8 cellular contexts compared by ENCODE assay signal in the genomic region with DNA sequence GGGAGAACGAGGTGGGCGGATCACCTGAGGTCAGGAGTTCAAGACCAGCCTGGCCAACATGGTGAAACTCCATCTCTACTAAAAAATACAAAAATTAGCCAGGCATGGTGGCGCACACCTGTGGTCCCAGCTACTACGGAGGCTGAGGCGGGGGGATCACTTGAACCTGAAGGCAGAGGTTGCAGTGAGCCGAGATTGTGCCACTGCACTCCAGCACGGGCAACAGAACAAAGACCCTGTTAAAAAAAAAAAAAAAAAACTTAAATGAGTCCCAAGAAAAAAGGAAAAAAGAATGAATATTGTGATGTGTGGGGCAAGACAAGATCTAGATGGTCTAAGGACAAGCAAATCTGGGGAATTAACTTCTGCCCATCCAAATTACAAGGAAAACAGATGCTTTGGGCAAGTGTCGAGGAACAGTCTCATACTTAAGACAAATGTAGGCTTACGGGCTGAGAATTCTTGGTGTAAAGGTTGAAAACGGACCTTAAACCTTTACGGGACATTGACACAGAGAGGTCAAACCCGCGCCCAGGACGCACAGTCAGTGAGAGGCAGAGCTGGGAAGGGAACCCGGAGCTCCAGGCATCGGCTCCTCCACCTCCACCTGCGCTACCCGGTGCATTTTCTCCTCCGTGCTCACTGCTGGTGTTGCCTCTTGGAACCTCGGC. TPM values are rescaled to one million over a fixed set of nuclear protein-coding genes. Genes with fewer than 3 reads are reported as not detected.
DNase-seq lines count a peak whose midpoint lies in the region; ATAC-seq and TF ChIP-seq lines count a peak whose summit lies in the region.

No MANE protein-coding gene starts in this region.

- H3K27ac ChIP-seq in 22Rv1: peak overlapping the region; percentile 77
- H3K27ac ChIP-seq in OCI-LY1 (ENCODE audit: low read depth, low read length, poor library complexity, severe bottlenecking): no peak overlapping the region
- H3K27ac ChIP-seq in esophagus squamous epithelium: peak overlapping the region in 1 of 4 donors; percentile 88
- H3K27ac ChIP-seq in aorta (ENCODE audit: low read depth in 1 of 2, low read length in 2 of 2): no peak overlapping the region

- H3K27me3 ChIP-seq in OCI-LY1 (ENCODE audit: insufficient read depth, low read length) (no peaks in the 10 kb centered on the region), esophagus squamous epithelium (no peaks in the 10 kb centered on the region), aorta (ENCODE audit: control insufficient read depth in 1 of 2, insufficient read depth in 2 of 2, low read length in 1 of 2) (no peaks in the 10 kb centered on the region)

- DNase-seq in esophagus squamous epithelium (lab: John Stamatoyannopoulos, UW) (no peak), progenitor cell of endocrine pancreas (ENCODE audit: low spot score, unreplicated experiment) (no peak), aorta (no peak), NCI-H510A treated with DMSO at 0.1 percent for 48 hours (lab: John Stamatoyannopoulos, UW) (no peak), iPS-NIHi7 (ENCODE audit: extremely low spot score) (no peak)

- H3K4me1 Mint-ChIP-seq in progenitor cell of endocrine pancreas (ENCODE audit: low read depth): peaks cover 19% of the 10 kb centered on the region

- ATAC-seq in GM21528 (IDR thresholded peaks at IDR 0.05; ENCODE audit: low FRiP score, unreplicated experiment) (peak; percentile 4), aorta (ENCODE audit: low FRiP score) (no peak)

- no peaks in the 10 kb centered on the region for H3K9me3 ChIP-seq in OCI-LY1 (ENCODE audit: low read length)
- no peaks in the 10 kb centered on the region for H3K9me3 ChIP-seq in esophagus squamous epithelium
- H3K9me3 ChIP-seq in aorta (ENCODE audit: control insufficient read depth, low read length): no peaks in the 10 kb centered on the region

- no peaks in the 10 kb centered on the region for H3K9me3 Mint-ChIP-seq in progenitor cell of endocrine pancreas (ENCODE audit: low read depth)

- H4K20me1 ChIP-seq in OCI-LY1 (ENCODE audit: insufficient read depth, low read length): no peaks in the 10 kb centered on the region

- H3K9ac ChIP-seq in OCI-LY1 (ENCODE audit: low read length): peak overlapping the region; percentile 52; the same call in 1 of the 2 replicates

- TF ChIP-seq POLR2A in esophagus squamous epithelium (IDR thresholded peaks at IDR 0.05): no peak

- H2AFZ ChIP-seq in OCI-LY1 (ENCODE audit: low read length): 0 out of 2 replicates have a peak overlapping the region, but pooled peaks have one; percentile 22

- H3K4me3 ChIP-seq in OCI-LY1 (ENCODE audit: low read depth, low read length, poor library complexity, severe bottlenecking) (peak overlapping the region; percentile 79), esophagus squamous epithelium (peak overlapping the region; percentile 76 to 100 (median 90)), aorta (ENCODE audit: low read length in 2 of 2) (no peak overlapping the region)

- H3F3A ChIP-seq in OCI-LY1 (ENCODE audit: insufficient read depth, low read length): no peaks in the 10 kb centered on the region; the same call in 1 of the 2 replicates

- H3K36me3 ChIP-seq in OCI-LY1 (ENCODE audit: insufficient read depth, low read length) (peaks cover 18% of the 10 kb centered on the region), esophagus squamous epithelium (peaks cover 10 to 23% (median 15%) of the 10 kb centered on the region in 3 donors), aorta (ENCODE audit: control insufficient read depth in 1 of 2, insufficient read depth in 2 of 2, low read length in 1 of 2) (no peaks in the 10 kb centered on the region)

- H3K4me2 ChIP-seq in OCI-LY1 (ENCODE audit: low read length): peak overlapping the region; percentile 78

- no peaks in the 10 kb centered on the region for H3K9me2 ChIP-seq in OCI-LY1 (ENCODE audit: low read depth, low read length)

- TF ChIP-seq CTCF in 22Rv1 (IDR thresholded peaks at IDR 0.05): no peak
- TF ChIP-seq CTCF in OCI-LY1 (IDR thresholded peaks at IDR 0.05; ENCODE audit: low read length): no peak
- TF ChIP-seq CTCF in esophagus squamous epithelium (IDR thresholded peaks at IDR 0.05): no peak
- TF ChIP-seq CTCF in progenitor cell of endocrine pancreas (IDR thresholded peaks at IDR 0.05; ENCODE audit: unreplicated experiment): no peak

- H3K36me3 Mint-ChIP-seq in progenitor cell of endocrine pancreas (ENCODE audit: insufficient read depth): peaks cover 2% of the 10 kb centered on the region

- WGBS in esophagus squamous epithelium, 2 donors: 40 to 42% methylated on average over 15 to 17 of the region's 20 CpGs
- 33 to 34% methylated on average over 20 of the region's 20 CpGs for WGBS in aorta, 2 donors

- intact Hi-C loops in esophagus squamous epithelium (cut with DNase I): no loop called here
- intact Hi-C loops in aorta (cut with DNase I): no loop called here

- H3K4me1 ChIP-seq in OCI-LY1 (ENCODE audit: insufficient read depth, low read length, severe bottlenecking): peaks cover 22% of the 10 kb centered on the region
- peaks cover 12 to 27% (median 14%) of the 10 kb centered on the region in 3 donors for H3K4me1 ChIP-seq in esophagus squamous epithelium
- H3K4me1 ChIP-seq in aorta (ENCODE audit: control insufficient read depth in 1 of 2, insufficient read depth in 2 of 2, low read length in 2 of 2): no peaks in the 10 kb centered on the region

- no peaks in the 10 kb centered on the region; the same call in 1 of the 2 replicates for H3K79me2 ChIP-seq in OCI-LY1 (ENCODE audit: insufficient read depth, low read length)

- no peaks in the 10 kb centered on the region for H3K27me3 Mint-ChIP-seq in progenitor cell of endocrine pancreas

- peak overlapping the region; percentile 82 for H3K27ac Mint-ChIP-seq in progenitor cell of endocrine pancreas

- H3K4me3 Mint-ChIP-seq in progenitor cell of endocrine pancreas (ENCODE audit: low read depth): peak overlapping the region; percentile 78

RNA-seq across cellular contexts. Expression of a gene that starts 0.7 kb away (rescaled TPM):
- total RNA-seq in esophagus squamous epithelium (10 to 100 TPM; 13.5 to 25.4 (median 20.2) TPM), progenitor cell of endocrine pancreas (12.9 and 14.7 TPM in 2 replicates), aorta (10 to 100 TPM; 10.8 to 14.1 TPM)
- polyA plus RNA-seq in aorta: 1 to 10 TPM; 2.3 to 4.6 TPM

RNA-seq across cellular contexts. Expression of a gene that starts 9.9 kb away (rescaled TPM):
- 10 to 100 TPM in 3 of 4 donors, 1 to 10 TPM in 1; 6.0 to 13.3 (median 12.1) TPM for total RNA-seq in esophagus squamous epithelium
- total RNA-seq in progenitor cell of endocrine pancreas: 17.7 and 19.4 TPM in 2 replicates
- 1 to 10 TPM; 6.4 to 9.9 TPM for total RNA-seq in aorta
- 10 to 100 TPM; 10.4 to 26.1 TPM for polyA plus RNA-seq in aorta

RNA-seq across cellular contexts. Expression of a gene that starts 14.8 kb away (rescaled TPM):
- total RNA-seq in esophagus squamous epithelium: 10 to 100 TPM in 1 of 4 donors, 1 to 10 TPM in 3; 6.5 to 10.1 (median 8.0) TPM
- 10.1 and 11.2 TPM in 2 replicates for total RNA-seq in progenitor cell of endocrine pancreas
- 1 to 10 TPM; 4.6 to 5.7 TPM for total RNA-seq in aorta
- 1 to 10 TPM; 1.5 to 2.3 TPM for polyA plus RNA-seq in aorta

RNA-seq across cellular contexts. Expression of a gene that starts 26.3 kb away (rescaled TPM):
- 1 to 10 TPM; 2.0 to 5.3 (median 2.4) TPM for total RNA-seq in esophagus squamous epithelium
- 3.5 TPM in 2 replicates for total RNA-seq in progenitor cell of endocrine pancreas
- total RNA-seq in aorta: 1 to 10 TPM; 4.5 to 5.4 TPM
- polyA plus RNA-seq in aorta: 1 to 10 TPM in 1 of 2 donors, under 1 TPM in 1; 0.38 to 1.4 TPM

RNA-seq across cellular contexts. Expression of a gene that starts 45.6 kb away (rescaled TPM):
- total RNA-seq in esophagus squamous epithelium (1 to 10 TPM; 1.9 to 5.3 (median 2.6) TPM), progenitor cell of endocrine pancreas (9.4 and 9.9 TPM in 2 replicates), aorta (1 to 10 TPM; 8.1 to 9.8 TPM)
- 10 to 100 TPM; 12.5 to 24.6 TPM for polyA plus RNA-seq in aorta

Comparison
In these comparisons a context has a peak if more than half of its experiments do, and no peak if none do; other contexts are left out.
1. H3K4me3 ChIP-seq: peak in OCI-LY1 (single experiment) and esophagus squamous epithelium (4 of 4); none in aorta (0 of 2).